ENCODE assay signal across 23 cellular contexts in the genomic region with DNA sequence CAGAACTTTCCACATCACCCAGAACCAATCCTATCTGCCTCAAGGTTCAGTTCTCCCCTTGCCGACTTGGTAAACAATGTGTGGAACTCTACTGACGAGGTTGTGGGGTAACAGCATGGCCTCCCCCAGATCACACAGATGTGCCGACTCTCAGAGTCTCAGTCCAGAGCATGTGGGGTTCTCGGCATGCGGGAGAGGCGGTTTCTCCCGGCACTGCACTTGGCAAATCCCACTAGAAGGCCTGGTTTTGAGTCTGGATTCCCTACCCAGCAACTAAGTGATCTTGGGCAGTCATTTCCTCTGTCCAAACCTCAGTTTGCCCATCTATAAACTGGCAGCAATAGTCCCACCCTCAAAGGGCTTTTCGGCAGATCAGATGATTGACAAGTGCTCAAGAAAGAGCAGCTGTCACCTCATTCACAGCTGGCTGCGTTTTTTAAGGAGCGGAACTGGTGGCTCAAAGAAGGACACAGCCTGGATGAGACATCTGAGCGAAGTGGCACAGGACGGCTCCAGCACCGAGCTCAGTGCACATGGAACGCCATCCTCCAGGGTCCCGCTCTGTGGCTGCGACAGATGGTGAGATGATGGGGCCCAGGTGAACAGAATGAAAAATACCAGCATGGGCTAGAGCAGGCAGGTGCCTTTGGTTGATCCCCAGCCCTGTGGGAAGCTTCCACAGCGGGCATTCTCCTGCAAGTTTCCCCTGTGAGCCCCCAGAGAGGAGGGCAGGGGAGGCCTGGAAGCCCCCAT. TPM values are rescaled to one million over a fixed set of nuclear protein-coding genes. Genes with fewer than 3 reads are reported as not detected.
DNase-seq lines count a peak whose midpoint lies in the region; ATAC-seq, FAIRE-seq and TF ChIP-seq lines count a peak whose summit lies in the region.
"Had no signal": no experiment of that assay in that cellular context is flagged by ENCODE, and none has a peak within 500 bp of the region (broad histone marks: within the 10 kb centered on the region; RNA-seq: fewer than 3 reads in every experiment).

No MANE protein-coding gene starts in this region.

- H2AFZ ChIP-seq in K562 (ENCODE audit: low read depth, low read length), result no peak overlapping the region
- H2AFZ ChIP-seq in neural progenitor cell (replicated peaks), result no peak overlapping the region

- BruUV-seq in K562 (replicated peaks; lab: Mats Ljungman, UMichigan), result no TSS peak

- no peak for ATAC-seq in K562
- ATAC-seq: activated CD8-positive, alpha-beta T cell treated with anti-CD3 and anti-CD28 coated beads for 36 hours; SK-N-SH treated with all-trans-retinoic acid at 6 μM for 48 hours; stimulated activated effector memory CD8-positive, alpha-beta T cell treated with anti-CD3 and anti-CD28 coated beads, Interleukin-12 subunit alpha, Interleukin-12 subunit beta, amount 100 ng/mL, for 72 hours had no signal

- H3K27me3 Mint-ChIP-seq in neural progenitor cell (ENCODE audit: insufficient read depth, low read depth), result peaks cover 19% of the 10 kb centered on the region

- peaks cover 8% of the 10 kb centered on the region for H3K9me3 Mint-ChIP-seq in neural progenitor cell

- H3K9me3 ChIP-seq in BLaER1, result peaks cover 21% of the 10 kb centered on the region
- H3K9me3 ChIP-seq in K562 (replicated peaks; ENCODE audit: control insufficient read depth, insufficient read depth, low read depth, low read length), result no peaks in the 10 kb centered on the region
- H3K9me3 ChIP-seq in neural progenitor cell (ENCODE audit: low read depth), result peaks cover 10% of the 10 kb centered on the region
- no peaks in the 10 kb centered on the region for H3K9me3 ChIP-seq in testis

- no peak for TF ChIP-seq RAD21 in K562 (CRISPR knock-in tag; conservative IDR thresholded peaks at IDR 0.05 in 1 of 2, IDR thresholded peaks at IDR 0.05 in 1 of 2)

- TF ChIP-seq CTCF in K562 (IDR thresholded peaks at IDR 0.05 in 2 of 3, conservative IDR thresholded peaks at IDR 0.05 in 1 of 3; ENCODE audit: insufficient read depth in 2 of 3, low read depth in 1 of 3, low read length in 3 of 3), result no peak
- no peak for TF ChIP-seq CTCF in neural progenitor cell (IDR thresholded peaks at IDR 0.05)
- no peak for TF ChIP-seq CTCF in testis (IDR thresholded peaks at IDR 0.05)

- intact Hi-C loops in K562 (cut with micrococcal nuclease) (no loop called here), testis (cut with DNase I; ENCODE audit: low total_unique reads) (no loop called here)

- peak; percentile 20 for DNase-seq in G401 (ENCODE audit: low spot score)
- no peak for DNase-seq in K562 (ENCODE audit: extremely low read depth in 1 of 4, low spot score in 3 of 4)
- DNase-seq in neural progenitor cell (ENCODE audit: low spot score), result no peak
- DNase-seq in testis, result no peak
- DNase-seq in erythroblast (lab: John Stamatoyannopoulos, UW), result no peak
- no peak for DNase-seq in inferior parietal cortex (ENCODE audit: extremely low spot score)
- DNase-seq: activated CD4-positive, CD25-positive, alpha-beta regulatory T cell; activated CD8-positive, alpha-beta T cell treated with anti-CD3 and anti-CD28 coated beads for 36 hours; activated naive CD4-positive, alpha-beta T cell treated with anti-CD3 and anti-CD28 coated beads, Interleukin-2, amount 10 ng/mL, durations not matched to agents 7 days and 5 days; activated T-cell treated with anti-CD3 and anti-CD28 coated beads, Interleukin-2, amount 50 U/mL, for 24 hours; CD4-positive, alpha-beta memory T cell; foreskin melanocyte; KG1; mesenchymal stem cell; NCI-H1105; NCI-H2227 treated with DMSO at 0.1 percent for 48 hours; stimulated activated CD4-positive, alpha-beta T cell treated with anti-CD3 and anti-CD28 coated beads, Interleukin-15, amount 100 ng/mL, for 24 hours; tibial artery had no signal

- H3K36me3 Mint-ChIP-seq in neural progenitor cell, result no peaks in the 10 kb centered on the region
- H3K36me3 Mint-ChIP-seq: activated naive CD4-positive, alpha-beta T cell treated with anti-CD3 and anti-CD28 coated beads, Interleukin-2, amount 10 ng/mL, durations not matched to agents 7 days and 5 days; stimulated activated effector memory CD8-positive, alpha-beta T cell treated with anti-CD3 and anti-CD28 coated beads, Interleukin-12 subunit alpha, Interleukin-12 subunit beta, amount 100 ng/mL, for 72 hours had no signal

- no peak overlapping the region for H3K27ac Mint-ChIP-seq in neural progenitor cell
- H3K27ac Mint-ChIP-seq: activated CD8-positive, alpha-beta T cell treated with anti-CD3 and anti-CD28 coated beads for 36 hours; activated naive CD4-positive, alpha-beta T cell treated with anti-CD3 and anti-CD28 coated beads, Interleukin-2, amount 10 ng/mL, durations not matched to agents 7 days and 5 days; activated T-cell treated with anti-CD3 and anti-CD28 coated beads, Interleukin-2, amount 50 U/mL, for 24 hours; CD4-positive, alpha-beta memory T cell; stimulated activated effector memory CD8-positive, alpha-beta T cell treated with anti-CD3 and anti-CD28 coated beads, Interleukin-12 subunit alpha, Interleukin-12 subunit beta, amount 100 ng/mL, for 72 hours had no signal

- H3K36me3 ChIP-seq in BLaER1 (0 out of 2 replicates have a peak, but pooled peaks cover 4% of the 10 kb centered on the region), K562 (ENCODE audit: control insufficient read depth, insufficient read depth, low read length) (no peaks in the 10 kb centered on the region), neural progenitor cell (peaks cover 11% of the 10 kb centered on the region), testis (ENCODE audit: low read depth, missing control alignments) (no peaks in the 10 kb centered on the region)

- H3K27ac ChIP-seq in BLaER1 (no peak overlapping the region), K562 (ENCODE audit: extremely low read depth, low read depth, low read length) (no peak overlapping the region), neural progenitor cell (peak overlapping the region; percentile 64), testis (no peak overlapping the region)
- H3K27ac ChIP-seq: epithelial cell of prostate, tibial artery had no signal

- POLR2A ChIA-PET in K562 (lab: Yijun Ruan, JAX), result interaction anchor here (1.0 kb wide), 1 partner anchor 50 kb away, joined by 3 read pairs; no protein-coding TSS in a partner anchor

- CTCF ChIA-PET in K562 (lab: Yijun Ruan, JAX; ENCODE audit: low intra/inter-chr PET ratio), result no interaction called here

- WGBS in K562 (ENCODE audit: insufficient coverage, low coverage, missing lambda C conversion rate), result 75% methylated on average over 16 of the region's 17 CpGs
- 93% methylated on average over 14 to 17 of the region's 17 CpGs for WGBS in testis, 2 donors

- H3F3A ChIP-seq in neural progenitor cell (ENCODE audit: low read depth), result peaks cover 14% of the 10 kb centered on the region

- peaks cover 33% of the 10 kb centered on the region for H3K4me1 ChIP-seq in BLaER1
- peaks cover 9 to 17% of the 10 kb centered on the region in 2 experiments; a peak in 4 of 5 replicates for H3K4me1 ChIP-seq in K562 (replicated peaks in 1 of 2; ENCODE audit: control insufficient read depth in 2 of 2, insufficient read depth in 2 of 2, low read length in 2 of 2)
- H3K4me1 ChIP-seq in neural progenitor cell, result peaks cover 14% of the 10 kb centered on the region
- H3K4me1 ChIP-seq in testis, result no peaks in the 10 kb centered on the region
- H3K4me1 ChIP-seq: tibial artery had no signal

- H3K4me3 ChIP-seq in BLaER1, result no peak overlapping the region
- H3K4me3 ChIP-seq in K562, result no peak overlapping the region
- H3K4me3 ChIP-seq in neural progenitor cell, result no peak overlapping the region
- no peak overlapping the region for H3K4me3 ChIP-seq in testis
- H3K4me3 ChIP-seq: tibial artery had no signal

- no peak for TF ChIP-seq EP300 in K562 (IDR thresholded peaks at IDR 0.05; ENCODE audit: low read length)

- in situ Hi-C loops in G401 (cut with HindIII; ENCODE audit: low sequenced_read_pairs), result no loop called here
- in situ Hi-C loops in K562 (cut with MboI), result no loop called here

- H3K4me2 ChIP-seq in BLaER1, result peak overlapping the region; percentile 12; the same call in 1 of the 2 replicates
- H3K4me2 ChIP-seq in K562 (ENCODE audit: insufficient read depth, low read length), result no peak overlapping the region
- peak overlapping the region; percentile 31 for H3K4me2 ChIP-seq in neural progenitor cell

- peaks cover 28% of the 10 kb centered on the region; the same call in 2 of the 3 replicates for H3K79me2 ChIP-seq in K562 (ENCODE audit: control insufficient read depth, insufficient read depth, low read length)
- peaks cover 17% of the 10 kb centered on the region for H3K79me2 ChIP-seq in neural progenitor cell (ENCODE audit: low read depth)

- H3K27me3 ChIP-seq in BLaER1 (peaks cover 8% of the 10 kb centered on the region), K562 (ENCODE audit: control insufficient read depth in 2 of 2, insufficient read depth in 2 of 2, low read length in 2 of 2) (no peaks in the 10 kb centered on the region), neural progenitor cell (peaks cover 3% of the 10 kb centered on the region), testis (no peaks in the 10 kb centered on the region)

- H3K4me3 Mint-ChIP-seq in neural progenitor cell, result no peak overlapping the region
- H3K4me3 Mint-ChIP-seq: activated CD8-positive, alpha-beta T cell treated with anti-CD3 and anti-CD28 coated beads for 36 hours; activated naive CD4-positive, alpha-beta T cell treated with anti-CD3 and anti-CD28 coated beads, Interleukin-2, amount 10 ng/mL, durations not matched to agents 7 days and 5 days; activated T-cell treated with anti-CD3 and anti-CD28 coated beads, Interleukin-2, amount 50 U/mL, for 24 hours; CD4-positive, alpha-beta memory T cell; stimulated activated effector memory CD8-positive, alpha-beta T cell treated with anti-CD3 and anti-CD28 coated beads, Interleukin-12 subunit alpha, Interleukin-12 subunit beta, amount 100 ng/mL, for 72 hours had no signal

- peak; percentile 52 for FAIRE-seq in K562 (lab: Jason Lieb, UNC)

- H4K20me1 ChIP-seq in BLaER1, result peaks cover 40% of the 10 kb centered on the region
- H4K20me1 ChIP-seq in K562 (replicated peaks; ENCODE audit: control insufficient read depth, insufficient read depth, low read length), result peaks cover 5% of the 10 kb centered on the region
- H4K20me1 ChIP-seq in neural progenitor cell (ENCODE audit: low read depth), result no peaks in the 10 kb centered on the region

- TF ChIP-seq POLR2A in K562 (conservative IDR thresholded peaks at IDR 0.05) (no peak), testis (IDR thresholded peaks at IDR 0.05) (no peak), erythroblast (IDR thresholded peaks at IDR 0.05; ENCODE audit: low read length) (no peak)

- peaks cover 15% of the 10 kb centered on the region for H3K4me1 Mint-ChIP-seq in neural progenitor cell
- H3K4me1 Mint-ChIP-seq: activated naive CD4-positive, alpha-beta T cell treated with anti-CD3 and anti-CD28 coated beads, Interleukin-2, amount 10 ng/mL, durations not matched to agents 7 days and 5 days had no signal

- no peak overlapping the region for H3K9ac ChIP-seq in BLaER1
- peak overlapping the region in 1 of 2 experiments; percentile 17; a peak in 1 of 4 replicates for H3K9ac ChIP-seq in K562 (ENCODE audit: insufficient read depth in 1 of 2, low read depth in 2 of 2, low read length in 2 of 2)
- H3K9ac ChIP-seq in neural progenitor cell, result no peak overlapping the region

- H3K9me1 ChIP-seq in K562 (ENCODE audit: control insufficient read depth, insufficient read depth, low read length), result no peaks in the 10 kb centered on the region

RNA-seq across cellular contexts. Expression of a gene that starts 7.3 kb away (rescaled TPM):
- total RNA-seq in G401 (2014; rRNA removed; shearing (Covaris generic)), result 10.3 and 14.2 TPM in 2 replicates
- total RNA-seq in K562 (2011; cell fraction: chromatin; rRNA removed; ENCODE audit: low replicate concordance), result 16.2 and 42.2 TPM in 2 replicates
- total RNA-seq in K562 (2011; cell fraction: nucleolus; rRNA removed), result 30.9 and 35.9 TPM in 2 replicates
- total RNA-seq in K562 (2011; cell fraction: nucleoplasm; rRNA removed), result 12.6 and 19.2 TPM in 2 replicates
- total RNA-seq in K562 (2014; rRNA removed) (25.2 and 30.4 TPM in 2 replicates), K562 (2014; rRNA removed; fragmentation: Illumina TruSeq; extraction: Trizol) (11.5 and 13.4 TPM in 2 replicates), K562 (2015; rRNA removed; fragmentation: Illumina TruSeq; extraction: Trizol) (11.6 and 12.6 TPM in 2 replicates), K562 (2021) (28.9 and 31.6 TPM in 2 replicates), neural progenitor cell (ENCODE audit: low replicate concordance) (12.4 and 18.0 TPM in 2 replicates), testis (10 to 100 TPM; 42.5 to 76.5 TPM)
- polyA plus RNA-seq in K562 (2011; rRNA removed) (21.7 and 25.3 TPM in 2 replicates), K562 (2014; fragmentation: Illumina TruSeq; extraction: Trizol) (17.8 and 20.7 TPM in 2 replicates), K562 (2014; fragmentation: Nextera tagmentation; extraction: Ambion mirVana) (1 to 10 TPM in 1 of 2 experiments, under 1 TPM in 1; 0.96 to 2.0 TPM), K562 (2014; rRNA removed) (31.8 and 32.9 TPM in 2 replicates), testis (ENCODE audit: insufficient read depth, low read depth, low replicate concordance) (43.2 TPM)
- polyA plus RNA-seq in K562 (2011; cell fraction: cytosol; rRNA removed), result 27.4 and 44.2 TPM in 2 replicates
- 24.7 and 34.1 TPM in 2 replicates for polyA plus RNA-seq in K562 (2011; cell fraction: nucleus; rRNA removed)
- 14.6 and 21.7 TPM in 2 replicates for polyA plus RNA-seq in K562 (2012)
- 9.3 and 10.6 TPM in 2 replicates for polyA minus RNA-seq in K562 (2011; rRNA and poly(A)+ RNA removed)
- 7.7 and 8.3 TPM in 2 replicates for polyA minus RNA-seq in K562 (2011; cell fraction: cytosol; rRNA and poly(A)+ RNA removed)
- polyA minus RNA-seq in K562 (2011; cell fraction: nucleus; rRNA and poly(A)+ RNA removed), result 18.8 and 20.2 TPM in 2 replicates
- total RNA-seq: RPMI7951 had no signal
